In genomic region chr2:26399781-26400376, GRCh38 we compare ENCODE assay signal across 26 cellular contexts. TPM values are rescaled to one million over a fixed set of nuclear protein-coding genes. Genes with fewer than 3 reads are reported as not detected.
DNase-seq lines count a peak whose midpoint lies in the region; ATAC-seq, FAIRE-seq and TF ChIP-seq lines count a peak whose summit lies in the region.
"Had no signal": no experiment of that assay in that cellular context is flagged by ENCODE, and none has a peak within 500 bp of the region (broad histone marks: within the 10 kb centered on the region; RNA-seq: fewer than 3 reads in every experiment).

No MANE protein-coding gene starts in this region.

- no peak overlapping the region for H3K27ac ChIP-seq in HEK293 (ENCODE audit: extremely low read depth, low read depth, low read length)
- no peak overlapping the region for H3K27ac ChIP-seq in K562 (ENCODE audit: extremely low read depth, low read depth, low read length)
- no peak overlapping the region for H3K27ac ChIP-seq in heart right ventricle
- no peak overlapping the region for H3K27ac ChIP-seq in WERI-Rb-1
- H3K27ac ChIP-seq: tibial nerve had no signal

- no peak for TF ChIP-seq EP300 in K562 (IDR thresholded peaks at IDR 0.05; ENCODE audit: low read length)

- H3K4me1 ChIP-seq in Caco-2, result no peaks in the 10 kb centered on the region
- H3K4me1 ChIP-seq in HEK293 (ENCODE audit: control insufficient read depth, insufficient read depth, low read length), result no peaks in the 10 kb centered on the region; the same call in 1 of the 2 replicates
- H3K4me1 ChIP-seq in K562 (replicated peaks in 1 of 2; ENCODE audit: control insufficient read depth in 2 of 2, insufficient read depth in 2 of 2, low read length in 2 of 2), result peaks cover 10 to 22% of the 10 kb centered on the region in 2 experiments
- peaks cover 0 to 12% (median 8%) of the 10 kb centered on the region in 9 donors for H3K4me1 ChIP-seq in heart right ventricle

- H2AFZ ChIP-seq in K562 (ENCODE audit: low read depth, low read length), result no peak overlapping the region

- no peak overlapping the region for H3K27ac Mint-ChIP-seq in Caco-2 (ENCODE audit: unreplicated experiment)
- H3K27ac Mint-ChIP-seq in activated naive CD4-positive, alpha-beta T cell treated with anti-CD3 and anti-CD28 coated beads, Interleukin-2, amount 10 ng/mL, durations not matched to agents 7 days and 5 days, result no peak overlapping the region
- H3K27ac Mint-ChIP-seq: activated CD8-positive, alpha-beta T cell treated with anti-CD3 and anti-CD28 coated beads, Interleukin-2, amount 10 ng/mL, durations not matched to agents 7 days and 5 days; activated T-cell treated with anti-CD3 and anti-CD28 coated beads, Interleukin-2, amount 50 U/mL, for 24 hours; CD8-positive, alpha-beta T cell; stimulated activated naive CD8-positive, alpha-beta T cell treated with anti-CD3 and anti-CD28 coated beads, Interleukin-15, amount 100 ng/mL, for 72 hours had no signal

- H3K9me1 ChIP-seq in K562 (ENCODE audit: control insufficient read depth, insufficient read depth, low read length), result no peaks in the 10 kb centered on the region

- CTCF ChIA-PET in Caco-2 (lab: Charles Lee) (no interaction called here), HEK293 (lab: Yijun Ruan, JAX) (interaction anchor here (0.5 to 0.6 kb wide), 3 partner anchors 28 to 332 kb away, joined by 3 to 5 read pairs (median 4); no protein-coding TSS in a partner anchor), K562 (lab: Yijun Ruan, JAX; ENCODE audit: low intra/inter-chr PET ratio) (no interaction called here)
- CTCF ChIA-PET in activated naive CD4-positive, alpha-beta T cell treated with anti-CD3 and anti-CD28 coated beads, Interleukin-2, amount 10 ng/mL, durations not matched to agents 7 days and 5 days (lab: Charles Lee), result no interaction called here

- DNase-seq in Caco-2 (no peak), NCI-H2081 treated with DMSO at 0.1 percent for 48 hours (lab: John Stamatoyannopoulos, UW) (peak; percentile 70), K562 (ENCODE audit: extremely low read depth in 1 of 4, low spot score in 3 of 4) (no peak), heart right ventricle (no peak), WERI-Rb-1 (no peak), cerebellar nuclear complex (lab: John Stamatoyannopoulos, UW) (no peak)
- no peak for DNase-seq in activated naive CD4-positive, alpha-beta T cell treated with anti-CD3 and anti-CD28 coated beads, Interleukin-2, amount 10 ng/mL, durations not matched to agents 7 days and 5 days
- DNase-seq: activated CD4-positive, alpha-beta T cell treated with anti-CD3 and anti-CD28 coated beads for 1 hour; activated CD8-positive, alpha-beta T cell treated with anti-CD3 and anti-CD28 coated beads, Interleukin-2, amount 10 ng/mL, durations not matched to agents 7 days and 5 days; activated naive CD4-positive, alpha-beta T cell treated with anti-CD3 and anti-CD28 coated beads, Interleukin-2, amount 50 U/mL, for 16 hours; activated T-cell treated with anti-CD3 and anti-CD28 coated beads, Interleukin-2, amount 50 U/mL, for 24 hours; anterior cingulate cortex; CD8-positive, alpha-beta T cell; dermis blood vessel endothelial cell; EL; HCEC 1CT; left colon; mesendoderm; naive B cell; NCI-H1048; NCI-H82; stimulated activated naive CD8-positive, alpha-beta T cell treated with anti-CD3 and anti-CD28 coated beads, Interleukin-15, amount 100 ng/mL, for 72 hours had no signal

- POLR2A ChIA-PET in Caco-2 (lab: Charles Lee), result no interaction called here
- POLR2A ChIA-PET in HEK293 (lab: Yijun Ruan, JAX), result interaction anchor here (1.0 kb wide), 1 partner anchor 54 kb away, joined by 3 read pairs; the partner anchor contains the start of gene SELENOI
- POLR2A ChIA-PET in K562 (lab: Yijun Ruan, JAX), result interaction anchor here (0.6 to 1.1 kb wide), 7 partner anchors 8 to 81 kb away, joined by 3 to 4 read pairs (median 3); no protein-coding TSS in a partner anchor

- no peaks in the 10 kb centered on the region for H3K4me1 Mint-ChIP-seq in Caco-2 (ENCODE audit: low read depth, unreplicated experiment)
- peaks cover 18% of the 10 kb centered on the region for H3K4me1 Mint-ChIP-seq in activated naive CD4-positive, alpha-beta T cell treated with anti-CD3 and anti-CD28 coated beads, Interleukin-2, amount 10 ng/mL, durations not matched to agents 7 days and 5 days

- TF ChIP-seq POLR2A in K562 (conservative IDR thresholded peaks at IDR 0.05), result no peak

- no peak overlapping the region for H3K4me3 Mint-ChIP-seq in Caco-2 (ENCODE audit: unreplicated experiment)
- no peak overlapping the region for H3K4me3 Mint-ChIP-seq in activated naive CD4-positive, alpha-beta T cell treated with anti-CD3 and anti-CD28 coated beads, Interleukin-2, amount 10 ng/mL, durations not matched to agents 7 days and 5 days
- H3K4me3 Mint-ChIP-seq: activated CD8-positive, alpha-beta T cell treated with anti-CD3 and anti-CD28 coated beads, Interleukin-2, amount 10 ng/mL, durations not matched to agents 7 days and 5 days; activated T-cell treated with anti-CD3 and anti-CD28 coated beads, Interleukin-2, amount 50 U/mL, for 24 hours; CD8-positive, alpha-beta T cell; naive B cell; stimulated activated naive CD8-positive, alpha-beta T cell treated with anti-CD3 and anti-CD28 coated beads, Interleukin-15, amount 100 ng/mL, for 72 hours had no signal

- H3K79me2 ChIP-seq in K562 (ENCODE audit: control insufficient read depth, insufficient read depth, low read length), result no peaks in the 10 kb centered on the region

- BruUV-seq in Caco-2 (replicated peaks; lab: Mats Ljungman, UMichigan), result TSS peak; percentile 7
- no TSS peak for BruUV-seq in K562 (replicated peaks; lab: Mats Ljungman, UMichigan)

- WGBS in K562 (ENCODE audit: insufficient coverage, low coverage, missing lambda C conversion rate), result 38% methylated on average over 4 of the region's 4 CpGs
- 58 to 69% methylated on average over 4 of the region's 4 CpGs for WGBS in heart right ventricle, 2 donors

- H3K36me3 ChIP-seq in Caco-2 (ENCODE audit: control insufficient read depth, insufficient read depth, low read length) (no peaks in the 10 kb centered on the region), HEK293 (ENCODE audit: control insufficient read depth in 2 of 2, insufficient read depth in 1 of 2, low read length in 2 of 2) (no peaks in the 10 kb centered on the region; a peak in 1 of 3 replicates), K562 (ENCODE audit: control insufficient read depth, insufficient read depth, low read length) (peaks cover 8% of the 10 kb centered on the region; the same call in 2 of the 3 replicates), heart right ventricle (peaks cover 0 to 13% (median 4%) of the 10 kb centered on the region in 9 donors), WERI-Rb-1 (no peaks in the 10 kb centered on the region)
- H3K36me3 ChIP-seq: tibial nerve had no signal

- H3K9ac ChIP-seq in K562 (ENCODE audit: insufficient read depth in 1 of 2, low read depth in 2 of 2, low read length in 2 of 2), result no peak overlapping the region

- H3K27me3 ChIP-seq in Caco-2 (replicated peaks; ENCODE audit: control insufficient read depth, insufficient read depth, low read length) (no peaks in the 10 kb centered on the region), K562 (ENCODE audit: control insufficient read depth in 2 of 2, insufficient read depth in 2 of 2, low read length in 2 of 2) (no peaks in the 10 kb centered on the region), heart right ventricle (peaks cover 0 to 18% (median 6%) of the 10 kb centered on the region in 7 donors), WERI-Rb-1 (ENCODE audit: insufficient read depth, low read depth, severe bottlenecking) (no peaks in the 10 kb centered on the region)
- H3K27me3 ChIP-seq: tibial nerve had no signal

- FAIRE-seq in K562 (lab: Jason Lieb, UNC), result no peak
- FAIRE-seq: endothelial cell of umbilical vein, GM18507 had no signal

- no peaks in the 10 kb centered on the region for H4K20me1 ChIP-seq in K562 (replicated peaks; ENCODE audit: control insufficient read depth, insufficient read depth, low read length)

- no peak for ATAC-seq in K562
- ATAC-seq in heart right ventricle, result no peak
- ATAC-seq: activated CD8-positive, alpha-beta T cell treated with anti-CD3 and anti-CD28 coated beads, Interleukin-2, amount 10 ng/mL, durations not matched to agents 7 days and 5 days; CD8-positive, alpha-beta T cell; left colon; stimulated activated naive CD8-positive, alpha-beta T cell treated with anti-CD3 and anti-CD28 coated beads, Interleukin-15, amount 100 ng/mL, for 72 hours had no signal

- H3K4me2 ChIP-seq in K562 (ENCODE audit: insufficient read depth, low read length), result no peak overlapping the region

- no peaks in the 10 kb centered on the region for H3K27me3 Mint-ChIP-seq in Caco-2 (ENCODE audit: insufficient read depth, unreplicated experiment)
- H3K27me3 Mint-ChIP-seq in activated naive CD4-positive, alpha-beta T cell treated with anti-CD3 and anti-CD28 coated beads, Interleukin-2, amount 10 ng/mL, durations not matched to agents 7 days and 5 days, result peaks cover 22% of the 10 kb centered on the region
- H3K27me3 Mint-ChIP-seq: stimulated activated naive CD8-positive, alpha-beta T cell treated with anti-CD3 and anti-CD28 coated beads, Interleukin-15, amount 100 ng/mL, for 72 hours had no signal

- no peak overlapping the region for H3K4me3 ChIP-seq in Caco-2 (ENCODE audit: low read depth, low read length)
- H3K4me3 ChIP-seq in HEK293 (ENCODE audit: low read depth, low read length), result no peak overlapping the region
- H3K4me3 ChIP-seq in K562, result no peak overlapping the region
- H3K4me3 ChIP-seq in heart right ventricle, result no peak overlapping the region
- no peak overlapping the region for H3K4me3 ChIP-seq in WERI-Rb-1 (ENCODE audit: low read depth, low read length)
- H3K4me3 ChIP-seq: tibial nerve had no signal

- intact Hi-C loops in Caco-2 (cut with micrococcal nuclease; ENCODE audit: unreplicated experiment), result no loop called here
- intact Hi-C loops in K562 (cut with micrococcal nuclease), result loop anchor here (5.0 kb wide), 1 partner anchor 62 kb away; no protein-coding TSS in a partner anchor
- intact Hi-C loops in heart right ventricle (cut with DNase I), result no loop called here

- in situ Hi-C loops in K562 (cut with MboI), result no loop called here

- H3K9me3 Mint-ChIP-seq in Caco-2 (ENCODE audit: unreplicated experiment), result no peaks in the 10 kb centered on the region
- no peaks in the 10 kb centered on the region for H3K9me3 Mint-ChIP-seq in activated naive CD4-positive, alpha-beta T cell treated with anti-CD3 and anti-CD28 coated beads, Interleukin-2, amount 10 ng/mL, durations not matched to agents 7 days and 5 days
- H3K9me3 Mint-ChIP-seq: activated T-cell treated with anti-CD3 and anti-CD28 coated beads, Interleukin-2, amount 50 U/mL, for 24 hours; CD8-positive, alpha-beta T cell; naive B cell; stimulated activated naive CD8-positive, alpha-beta T cell treated with anti-CD3 and anti-CD28 coated beads, Interleukin-15, amount 100 ng/mL, for 72 hours had no signal

- no peak for TF ChIP-seq RAD21 in K562 (CRISPR knock-in tag; conservative IDR thresholded peaks at IDR 0.05 in 1 of 2, IDR thresholded peaks at IDR 0.05 in 1 of 2)

- TF ChIP-seq CTCF in Caco-2 (IDR thresholded peaks at IDR 0.05; ENCODE audit: insufficient read depth in 1 of 2, low read depth in 1 of 2, low read length in 1 of 2, severe bottlenecking in 1 of 2, unreplicated experiment in 1 of 2) (no peak), HEK293 (tag by site-specific recombination; IDR thresholded peaks at IDR 0.05) (no peak), K562 (IDR thresholded peaks at IDR 0.05 in 2 of 3, conservative IDR thresholded peaks at IDR 0.05 in 1 of 3; ENCODE audit: insufficient read depth in 2 of 3, low read depth in 1 of 3, low read length in 3 of 3) (no peak), heart right ventricle (IDR thresholded peaks at IDR 0.05) (no peak), WERI-Rb-1 (IDR thresholded peaks at IDR 0.05; ENCODE audit: low read depth, low read length) (no peak)

- H3K9me3 ChIP-seq in Caco-2 (no peaks in the 10 kb centered on the region), HEK293 (ENCODE audit: control insufficient read depth, insufficient read depth, low read depth, low read length) (no peaks in the 10 kb centered on the region), K562 (replicated peaks; ENCODE audit: control insufficient read depth, insufficient read depth, low read depth, low read length) (no peaks in the 10 kb centered on the region), heart right ventricle (no peaks in the 10 kb centered on the region), WERI-Rb-1 (ENCODE audit: severe bottlenecking) (no peaks in the 10 kb centered on the region)
- H3K9me3 ChIP-seq: tibial nerve had no signal

- H3K36me3 Mint-ChIP-seq in Caco-2 (ENCODE audit: insufficient read depth, unreplicated experiment), result peaks cover 15% of the 10 kb centered on the region
- peaks cover 5% of the 10 kb centered on the region for H3K36me3 Mint-ChIP-seq in activated naive CD4-positive, alpha-beta T cell treated with anti-CD3 and anti-CD28 coated beads, Interleukin-2, amount 10 ng/mL, durations not matched to agents 7 days and 5 days

RNA-seq across cellular contexts. Expression of gene DRC1, which starts 1.8 kb away (rescaled TPM):
- 0.49 and 1.1 TPM in 2 replicates for total RNA-seq in Caco-2 (2022)
- 0.35 TPM in 1 of 2 replicates, not detected in the other for total RNA-seq in K562 (2011; cell fraction: chromatin; rRNA removed; ENCODE audit: low replicate concordance)
- not detected in 2 replicates for total RNA-seq in K562 (2011; cell fraction: nucleolus; rRNA removed)
- total RNA-seq in K562 (2011; cell fraction: nucleoplasm; rRNA removed), result not detected in 2 replicates
- total RNA-seq in K562 (2014; rRNA removed), result not detected in 2 replicates
- 0.07 TPM in 1 of 2 replicates, not detected in the other for total RNA-seq in K562 (2014; rRNA removed; fragmentation: Illumina TruSeq; extraction: Trizol)
- total RNA-seq in K562 (2015; rRNA removed; fragmentation: Illumina TruSeq; extraction: Trizol), result not detected in 2 replicates
- not detected in 2 replicates for total RNA-seq in K562 (2021)
- polyA plus RNA-seq in K562 (2011; rRNA removed), result 0.10 TPM in 1 of 2 replicates, not detected in the other
- not detected in 2 replicates for polyA plus RNA-seq in K562 (2011; cell fraction: cytosol; rRNA removed)
- polyA plus RNA-seq in K562 (2011; cell fraction: nucleus; rRNA removed), result 0.18 TPM in 1 of 2 replicates, not detected in the other
- not detected in 2 replicates for polyA plus RNA-seq in K562 (2012)
- 0.06 TPM in 1 of 2 replicates, not detected in the other for polyA plus RNA-seq in K562 (2014; fragmentation: Illumina TruSeq; extraction: Trizol)
- not detected for polyA plus RNA-seq in K562 (2014; fragmentation: Nextera tagmentation; extraction: Ambion mirVana)
- not detected in 2 replicates for polyA plus RNA-seq in K562 (2014; rRNA removed)
- polyA minus RNA-seq in K562 (2011; rRNA and poly(A)+ RNA removed), result not detected in 2 replicates
- not detected in 2 replicates for polyA minus RNA-seq in K562 (2011; cell fraction: cytosol; rRNA and poly(A)+ RNA removed)
- not detected in 2 replicates for polyA minus RNA-seq in K562 (2011; cell fraction: nucleus; rRNA and poly(A)+ RNA removed)
- under 1 TPM in 3 of 10 donors, not detected in 7; 0.17 to 0.37 (median 0.23) TPM for total RNA-seq in heart right ventricle
- polyA plus RNA-seq in heart right ventricle, result under 1 TPM in 1 of 2 donors, not detected in 1; 0.06 TPM
- total RNA-seq: activated CD8-positive, alpha-beta T cell treated with anti-CD3 and anti-CD28 coated beads, Interleukin-2, amount 10 ng/mL, durations not matched to agents 7 days and 5 days; CD8-positive, alpha-beta T cell; left colon had no signal
- polyA plus RNA-seq: endothelial cell of umbilical vein had no signal

RNA-seq across cellular contexts. Expression of gene ADGRF3, which starts 53.3 kb away (rescaled TPM):
- total RNA-seq in Caco-2 (2022) (0.09 and 0.18 TPM in 2 replicates), K562 (2014; rRNA removed) (not detected in 2 replicates), K562 (2014; rRNA removed; fragmentation: Illumina TruSeq; extraction: Trizol) (0.07 TPM in 1 of 2 replicates, not detected in the other), K562 (2015; rRNA removed; fragmentation: Illumina TruSeq; extraction: Trizol) (0.18 TPM in 1 of 2 replicates, not detected in the other), K562 (2021) (0.09 and 0.16 TPM in 2 replicates), heart right ventricle (under 1 TPM in 1 of 10 donors, not detected in 9; 0.72 TPM)
- total RNA-seq in K562 (2011; cell fraction: chromatin; rRNA removed; ENCODE audit: low replicate concordance), result 0.11 and 0.58 TPM in 2 replicates
- 0.13 and 0.50 TPM in 2 replicates for total RNA-seq in K562 (2011; cell fraction: nucleolus; rRNA removed)
- total RNA-seq in K562 (2011; cell fraction: nucleoplasm; rRNA removed), result 0.37 and 0.61 TPM in 2 replicates
- polyA plus RNA-seq in K562 (2011; rRNA removed) (0.04 and 0.09 TPM in 2 replicates), K562 (2014; fragmentation: Illumina TruSeq; extraction: Trizol) (0.06 and 0.16 TPM in 2 replicates), K562 (2014; fragmentation: Nextera tagmentation; extraction: Ambion mirVana) (under 1 TPM in 1 of 2 experiments, not detected in 1; 0.24 TPM), K562 (2014; rRNA removed) (0.27 and 0.54 TPM in 2 replicates), heart right ventricle (under 1 TPM in 1 of 2 donors, not detected in 1; 0.03 TPM)
- 0.10 and 0.13 TPM in 2 replicates for polyA plus RNA-seq in K562 (2011; cell fraction: cytosol; rRNA removed)
- polyA plus RNA-seq in K562 (2011; cell fraction: nucleus; rRNA removed), result 0.58 and 0.82 TPM in 2 replicates
- 0.28 and 0.46 TPM in 2 replicates for polyA plus RNA-seq in K562 (2012)
- not detected in 2 replicates for polyA minus RNA-seq in K562 (2011; rRNA and poly(A)+ RNA removed)
- polyA minus RNA-seq in K562 (2011; cell fraction: cytosol; rRNA and poly(A)+ RNA removed), result not detected in 2 replicates
- 0.13 and 2.4 TPM in 2 replicates for polyA minus RNA-seq in K562 (2011; cell fraction: nucleus; rRNA and poly(A)+ RNA removed)
- total RNA-seq: dermis blood vessel endothelial cell had no signal

RNA-seq across cellular contexts. Expression of gene SELENOI, which starts 53.9 kb away (rescaled TPM):
- total RNA-seq in Caco-2 (2022), result 61.3 and 68.9 TPM in 2 replicates
- 152 and 196 TPM in 2 replicates for total RNA-seq in K562 (2011; cell fraction: chromatin; rRNA removed; ENCODE audit: low replicate concordance)
- 115 and 130 TPM in 2 replicates for total RNA-seq in K562 (2011; cell fraction: nucleolus; rRNA removed)
- 153 and 187 TPM in 2 replicates for total RNA-seq in K562 (2011; cell fraction: nucleoplasm; rRNA removed)
- total RNA-seq in K562 (2014; rRNA removed), result 19.9 and 21.1 TPM in 2 replicates
- total RNA-seq in K562 (2014; rRNA removed; fragmentation: Illumina TruSeq; extraction: Trizol), result 39.6 and 44.7 TPM in 2 replicates
- 24.2 and 26.3 TPM in 2 replicates for total RNA-seq in K562 (2015; rRNA removed; fragmentation: Illumina TruSeq; extraction: Trizol)
- 45.9 and 46.9 TPM in 2 replicates for total RNA-seq in K562 (2021)
- polyA plus RNA-seq in K562 (2011; rRNA removed), result 21.3 and 31.8 TPM in 2 replicates
- 17.0 and 17.3 TPM in 2 replicates for polyA plus RNA-seq in K562 (2011; cell fraction: cytosol; rRNA removed)
- polyA plus RNA-seq in K562 (2011; cell fraction: nucleus; rRNA removed), result 23.0 and 23.7 TPM in 2 replicates
- polyA plus RNA-seq in K562 (2012), result 8.4 and 19.4 TPM in 2 replicates
- polyA plus RNA-seq in K562 (2014; fragmentation: Illumina TruSeq; extraction: Trizol), result 21.4 and 24.4 TPM in 2 replicates
- 10 to 100 TPM in 1 of 2 experiments, 1 to 10 TPM in 1; 9.6 to 10.6 TPM for polyA plus RNA-seq in K562 (2014; fragmentation: Nextera tagmentation; extraction: Ambion mirVana)
- polyA plus RNA-seq in K562 (2014; rRNA removed), result 15.2 and 19.4 TPM in 2 replicates
- 122 and 160 TPM in 2 replicates for polyA minus RNA-seq in K562 (2011; rRNA and poly(A)+ RNA removed)
- 19.4 and 27.8 TPM in 2 replicates for polyA minus RNA-seq in K562 (2011; cell fraction: cytosol; rRNA and poly(A)+ RNA removed)
- polyA minus RNA-seq in K562 (2011; cell fraction: nucleus; rRNA and poly(A)+ RNA removed), result 58.4 and 70.4 TPM in 2 replicates
- total RNA-seq in heart right ventricle, result 10 to 100 TPM in 7 of 10 donors, 1 to 10 TPM in 3; 9.1 to 15.8 (median 12.4) TPM
- 1 to 10 TPM; 2.4 to 4.0 TPM for polyA plus RNA-seq in heart right ventricle
